ENCODE assay signal across 7 cellular contexts in genomic region chr1:42725820-42726219, GRCh38. TPM values are rescaled to one million over a fixed set of nuclear protein-coding genes. Genes with fewer than 3 reads are reported as not detected.
"Had no signal": no experiment of that assay in that cellular context is flagged by ENCODE, and none has a peak within 500 bp of the region (broad histone marks: within the 10 kb centered on the region; RNA-seq: fewer than 3 reads in every experiment).

No MANE protein-coding gene starts in this region.

RNA-seq across cellular contexts. Expression of gene CLDN19, which starts 14.2 kb away (rescaled TPM):
- total RNA-seq: naive thymus-derived CD8-positive, alpha-beta T cell; natural killer cell treated with Interleukin-12 subunit alpha and Interleukin-12 subunit beta and Interleukin-15 and Interleukin-18, amount 100 ng/mL, for 72 hours; omental fat pad; psoas muscle; upper lobe of right lung had no signal
- polyA plus RNA-seq: naive thymus-derived CD8-positive, alpha-beta T cell had no signal

RNA-seq across cellular contexts. Expression of gene TMEM269, which starts 59.0 kb away (rescaled TPM):
- total RNA-seq: renal cortical epithelial cell, upper lobe of right lung, urinary bladder had no signal
